ENCODE assay signal across 1 cellular context in genomic region chrX:16628954-16629595, GRCh38.
TF ChIP-seq lines count a peak whose summit lies in the region.

No MANE protein-coding gene starts in this region.

TF ChIP-seq in IMR-90, 13 proteins besides CTCF, POLR2A, EP300 and RAD21 (continued from another document):
- no peak for TF ChIP-seq ELK1 (IDR thresholded peaks at IDR 0.05; ENCODE audit: borderline replicate concordance, low read depth, low read length)
- no peak for TF ChIP-seq NFE2L2 (IDR thresholded peaks at IDR 0.05; ENCODE audit: low read depth, low read length)
- TF ChIP-seq CEBPB (IDR thresholded peaks at IDR 0.05; ENCODE audit: low read depth, low read length): no peak
- no peak for TF ChIP-seq FOS (IDR thresholded peaks at IDR 0.05; ENCODE audit: low read depth, low read length)
TF ChIP-seq in IMR-90: peak in this region for 0.
